8 cellular contexts compared by ENCODE assay signal in genomic region chr19:30664358-30665058, GRCh38.
DNase-seq lines count a peak whose midpoint lies in the region; ATAC-seq, FAIRE-seq and TF ChIP-seq lines count a peak whose summit lies in the region.

No MANE protein-coding gene starts in this region.

- no peak for FAIRE-seq in K562 (lab: Jason Lieb, UNC)
- FAIRE-seq in kidney (lab: Jason Lieb, UNC), result no peak

- H3K4me3 ChIP-seq in SK-N-SH (ENCODE audit: low read depth in 2 of 2, low read length in 1 of 2), result no peak overlapping the region
- H3K4me3 ChIP-seq in K562, result no peak overlapping the region
- no peak overlapping the region for H3K4me3 ChIP-seq in kidney (ENCODE audit: low read length in 2 of 2)
- H3K4me3 ChIP-seq in aorta (ENCODE audit: low read length in 2 of 2), result no peak overlapping the region

- H3K79me2 ChIP-seq in SK-N-SH (ENCODE audit: insufficient read depth) (no peaks in the 10 kb centered on the region), K562 (ENCODE audit: control insufficient read depth, insufficient read depth, low read length) (no peaks in the 10 kb centered on the region)

- WGBS in SK-N-SH (ENCODE audit: low lambda C conversion rate), result 52% methylated on average over 11 of the region's 11 CpGs
- under 1% methylated on average over 11 of the region's 11 CpGs for WGBS in K562 (ENCODE audit: insufficient coverage, low coverage, missing lambda C conversion rate)
- 25 to 36% methylated on average over 11 of the region's 11 CpGs for WGBS in aorta, 2 donors

- H3K36me3 ChIP-seq in SK-N-SH (replicated peaks in 1 of 2; ENCODE audit: control insufficient read depth in 1 of 2, insufficient read depth in 2 of 2, low read length in 1 of 2) (no peaks in the 10 kb centered on the region), K562 (ENCODE audit: control insufficient read depth, insufficient read depth, low read length) (no peaks in the 10 kb centered on the region), kidney (ENCODE audit: control insufficient read depth in 1 of 2, insufficient read depth in 2 of 2, low read length in 2 of 2) (no peaks in the 10 kb centered on the region), aorta (ENCODE audit: control insufficient read depth in 1 of 2, insufficient read depth in 2 of 2, low read length in 1 of 2) (no peaks in the 10 kb centered on the region)

- TF ChIP-seq EP300 in SK-N-SH (IDR thresholded peaks at IDR 0.05; ENCODE audit: borderline replicate concordance in 1 of 2, low read depth in 1 of 2, low read length in 1 of 2) (no peak), K562 (IDR thresholded peaks at IDR 0.05; ENCODE audit: low read length) (no peak)

- H3K27ac ChIP-seq in SK-N-SH (ENCODE audit: low read depth in 2 of 2, low read length in 1 of 2) (no peak overlapping the region; a peak in 1 of 4 replicates), K562 (ENCODE audit: extremely low read depth, low read depth, low read length) (no peak overlapping the region), kidney (ENCODE audit: low read depth in 2 of 2, low read length in 2 of 2) (peak overlapping the region in 1 of 2 donors; percentile 32), aorta (ENCODE audit: low read depth in 1 of 2, low read length in 2 of 2) (no peak overlapping the region)

- TF ChIP-seq RAD21 in SK-N-SH (IDR thresholded peaks at IDR 0.05; ENCODE audit: low read length) (no peak), K562 (CRISPR knock-in tag; conservative IDR thresholded peaks at IDR 0.05 in 1 of 2, IDR thresholded peaks at IDR 0.05 in 1 of 2) (peak in 1 of 2 experiments; percentile 8; a peak in 1 of 4 replicates)

- no peaks in the 10 kb centered on the region for H3K9me3 ChIP-seq in SK-N-SH
- no peaks in the 10 kb centered on the region; the same call in 1 of the 2 replicates for H3K9me3 ChIP-seq in K562 (replicated peaks; ENCODE audit: control insufficient read depth, insufficient read depth, low read depth, low read length)
- no peaks in the 10 kb centered on the region for H3K9me3 ChIP-seq in kidney (ENCODE audit: control insufficient read depth in 1 of 2, low read length in 2 of 2)
- H3K9me3 ChIP-seq in aorta (ENCODE audit: control insufficient read depth, low read length), result no peaks in the 10 kb centered on the region

- peak; percentile 51 for DNase-seq in SK-N-SH
- peak in 2 of 4 experiments; percentile 17 for DNase-seq in K562 (ENCODE audit: extremely low read depth in 1 of 4, low spot score in 3 of 4)
- no peak for DNase-seq in kidney
- peak in 1 of 2 donors; percentile 15 for DNase-seq in aorta
- no peak for DNase-seq in UCSD-AML1 (lab: John Stamatoyannopoulos, UW; ENCODE audit: unreplicated experiment)
- no peak for DNase-seq in T-helper 1 cell
- no peak for DNase-seq in activated naive CD4-positive, alpha-beta T cell treated with anti-CD3 and anti-CD28 coated beads, Interleukin-2, amount 50 U/mL, for 16 hours

- no peak for TF ChIP-seq POLR2A in K562 (conservative IDR thresholded peaks at IDR 0.05)

- no peak overlapping the region for H3K4me2 ChIP-seq in SK-N-SH
- no peak overlapping the region for H3K4me2 ChIP-seq in K562 (ENCODE audit: insufficient read depth, low read length)

- TF ChIP-seq CTCF in SK-N-SH (IDR thresholded peaks at IDR 0.05), result peak; percentile 50
- TF ChIP-seq CTCF in K562 (IDR thresholded peaks at IDR 0.05 in 2 of 3, conservative IDR thresholded peaks at IDR 0.05 in 1 of 3; ENCODE audit: insufficient read depth in 2 of 3, low read depth in 1 of 3, low read length in 3 of 3), result peak in 2 of 3 experiments; percentile 38 to 51; a peak in 3 of 6 replicates
- TF ChIP-seq CTCF in kidney (IDR thresholded peaks at IDR 0.05; ENCODE audit: borderline replicate concordance, extremely low read depth, insufficient read depth), result peak; percentile 14

- no TSS peak for BruUV-seq in K562 (replicated peaks; lab: Mats Ljungman, UMichigan)

- intact Hi-C loops in K562 (cut with micrococcal nuclease), result no loop called here
- intact Hi-C loops in kidney (cut with DNase I), result no loop called here
- intact Hi-C loops in aorta (cut with DNase I), result loop anchor here in 1 of 2 donors (5.0 kb wide), 1 partner anchor 1558 kb away; no protein-coding TSS in a partner anchor

- H3F3A ChIP-seq in SK-N-SH (replicated peaks; ENCODE audit: insufficient read depth), result no peaks in the 10 kb centered on the region

- H3K9me1 ChIP-seq in K562 (ENCODE audit: control insufficient read depth, insufficient read depth, low read length), result no peaks in the 10 kb centered on the region

- H2AFZ ChIP-seq in SK-N-SH (ENCODE audit: low read depth), result no peak overlapping the region
- H2AFZ ChIP-seq in K562 (ENCODE audit: low read depth, low read length), result no peak overlapping the region

- no peaks in the 10 kb centered on the region for H3K9me2 ChIP-seq in SK-N-SH

- H3K27me3 ChIP-seq in SK-N-SH (ENCODE audit: insufficient read depth), result no peaks in the 10 kb centered on the region
- peaks cover 3 to 12% of the 10 kb centered on the region in 2 experiments; a peak in 2 of 5 replicates for H3K27me3 ChIP-seq in K562 (ENCODE audit: control insufficient read depth in 2 of 2, insufficient read depth in 2 of 2, low read length in 2 of 2)
- H3K27me3 ChIP-seq in aorta (ENCODE audit: control insufficient read depth in 1 of 2, insufficient read depth in 2 of 2, low read length in 1 of 2), result no peaks in the 10 kb centered on the region

- H4K20me1 ChIP-seq in SK-N-SH (ENCODE audit: insufficient read depth) (no peaks in the 10 kb centered on the region), K562 (replicated peaks; ENCODE audit: control insufficient read depth, insufficient read depth, low read length) (peaks cover 6% of the 10 kb centered on the region)

- H3K9ac ChIP-seq in SK-N-SH, result no peak overlapping the region
- no peak overlapping the region for H3K9ac ChIP-seq in K562 (ENCODE audit: insufficient read depth in 1 of 2, low read depth in 2 of 2, low read length in 2 of 2)
- no peak overlapping the region for H3K9ac ChIP-seq in kidney (ENCODE audit: low read length in 2 of 2)

- H3K4me1 ChIP-seq in SK-N-SH (ENCODE audit: control insufficient read depth in 1 of 2, insufficient read depth in 2 of 2, low read depth in 1 of 2, low read length in 1 of 2) (peaks cover 12% of the 10 kb centered on the region in 2 experiments; a peak in 3 of 4 replicates), K562 (replicated peaks in 1 of 2; ENCODE audit: control insufficient read depth in 2 of 2, insufficient read depth in 2 of 2, low read length in 2 of 2) (peaks cover 0 to 5% of the 10 kb centered on the region in 2 experiments; a peak in 2 of 5 replicates), kidney (ENCODE audit: control insufficient read depth in 1 of 2, insufficient read depth in 1 of 2, low read depth in 1 of 2, low read length in 2 of 2) (peaks cover 0 to 9% of the 10 kb centered on the region in 2 donors), aorta (ENCODE audit: control insufficient read depth in 1 of 2, insufficient read depth in 2 of 2, low read length in 2 of 2) (no peaks in the 10 kb centered on the region)

- POLR2A ChIA-PET in SK-N-SH (lab: Yijun Ruan, JAX) (no interaction called here), K562 (lab: Yijun Ruan, JAX) (no interaction called here)

- in situ Hi-C loops in K562 (cut with MboI), result loop anchor here (10.0 kb wide), 2 partner anchors 1380 to 1900 kb away; no protein-coding TSS in a partner anchor

- CTCF ChIA-PET in SK-N-SH (lab: Yijun Ruan, JAX) (interaction anchor here (0.9 to 6.2 kb wide), 6 partner anchors 14 to 933 kb away, joined by 3 to 182 read pairs (median 6); no protein-coding TSS in a partner anchor), K562 (lab: Yijun Ruan, JAX; ENCODE audit: low intra/inter-chr PET ratio) (interaction anchor here (0.6 to 1.2 kb wide), 2 partner anchors 934 to 1509 kb away, joined by 3 read pairs; no protein-coding TSS in a partner anchor)

- ATAC-seq in SK-N-SH treated with all-trans-retinoic acid at 6 μM for 48 hours, result no peak; the same call in 2 of the 3 replicates
- 0 out of 3 replicates have a peak, but pooled peaks have one; percentile 38 for ATAC-seq in K562
- peak; percentile 37 for ATAC-seq in aorta (ENCODE audit: low FRiP score)

TF ChIP-seq in SK-N-SH, 30 proteins besides CTCF, POLR2A, EP300 and RAD21:
- TF ChIP-seq TAF1 (IDR thresholded peaks at IDR 0.05; ENCODE audit: borderline replicate concordance, low read depth, low read length) (no peak), RXRA (IDR thresholded peaks at IDR 0.05; ENCODE audit: borderline replicate concordance, low read depth) (no peak), TCF12 (IDR thresholded peaks at IDR 0.05) (no peak), GATA2 (CRISPR knock-in tag; IDR thresholded peaks at IDR 0.05) (no peak), MEF2A (IDR thresholded peaks at IDR 0.05; ENCODE audit: borderline replicate concordance, low read depth) (no peak)
- TF ChIP-seq, protein P1, sequence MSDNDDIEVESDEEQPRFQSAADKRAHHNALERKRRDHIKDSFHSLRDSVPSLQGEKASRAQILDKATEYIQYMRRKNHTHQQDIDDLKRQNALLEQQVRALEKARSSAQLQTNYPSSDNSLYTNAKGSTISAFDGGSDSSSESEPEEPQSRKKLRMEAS (IDR thresholded peaks at IDR 0.05; ENCODE audit: low read depth), result no peak
TF ChIP-seq in SK-N-SH: peak in this region for 0.

TF ChIP-seq in SK-N-SH treated with all-trans-retinoic acid at 6 μM for 48 hours, 23 proteins besides CTCF, POLR2A, EP300 and RAD21 (continues in another document):
- no peak for TF ChIP-seq ZFP3 (CRISPR knock-in tag; IDR thresholded peaks at IDR 0.05)

TF ChIP-seq in K562, 482 proteins besides CTCF, POLR2A, EP300 and RAD21:
- TF ChIP-seq, protein P2, sequence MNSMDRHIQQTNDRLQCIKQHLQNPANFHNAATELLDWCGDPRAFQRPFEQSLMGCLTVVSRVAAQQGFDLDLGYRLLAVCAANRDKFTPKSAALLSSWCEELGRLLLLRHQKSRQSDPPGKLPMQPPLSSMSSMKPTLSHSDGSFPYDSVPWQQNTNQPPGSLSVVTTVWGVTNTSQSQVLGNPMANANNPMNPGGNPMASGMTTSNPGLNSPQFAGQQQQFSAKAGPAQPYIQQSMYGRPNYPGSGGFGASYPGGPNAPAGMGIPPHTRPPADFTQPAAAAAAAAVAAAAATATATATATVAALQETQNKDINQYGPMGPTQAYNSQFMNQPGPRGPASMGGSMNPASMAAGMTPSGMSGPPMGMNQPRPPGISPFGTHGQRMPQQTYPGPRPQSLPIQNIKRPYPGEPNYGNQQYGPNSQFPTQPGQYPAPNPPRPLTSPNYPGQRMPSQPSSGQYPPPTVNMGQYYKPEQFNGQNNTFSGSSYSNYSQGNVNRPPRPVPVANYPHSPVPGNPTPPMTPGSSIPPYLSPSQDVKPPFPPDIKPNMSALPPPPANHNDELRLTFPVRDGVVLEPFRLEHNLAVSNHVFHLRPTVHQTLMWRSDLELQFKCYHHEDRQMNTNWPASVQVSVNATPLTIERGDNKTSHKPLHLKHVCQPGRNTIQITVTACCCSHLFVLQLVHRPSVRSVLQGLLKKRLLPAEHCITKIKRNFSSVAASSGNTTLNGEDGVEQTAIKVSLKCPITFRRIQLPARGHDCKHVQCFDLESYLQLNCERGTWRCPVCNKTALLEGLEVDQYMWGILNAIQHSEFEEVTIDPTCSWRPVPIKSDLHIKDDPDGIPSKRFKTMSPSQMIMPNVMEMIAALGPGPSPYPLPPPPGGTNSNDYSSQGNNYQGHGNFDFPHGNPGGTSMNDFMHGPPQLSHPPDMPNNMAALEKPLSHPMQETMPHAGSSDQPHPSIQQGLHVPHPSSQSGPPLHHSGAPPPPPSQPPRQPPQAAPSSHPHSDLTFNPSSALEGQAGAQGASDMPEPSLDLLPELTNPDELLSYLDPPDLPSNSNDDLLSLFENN (IDR thresholded peaks at IDR 0.05; ENCODE audit: low read depth in 2 of 2, low read length in 2 of 2), result no peak
TF ChIP-seq in K562: peak in this region for 0.

Comparison
In these comparisons a context has a peak if more than half of its experiments do, and no peak if none do; other contexts are left out.
1. Of the 27 proteins assayed by ChIP-seq in both K562 and SK-N-SH: peak only in K562: none; only in SK-N-SH: none; in both: CTCF; in neither: 25; mixed calls (peak in some experiments, not most) for 1.